In the genomic region with DNA sequence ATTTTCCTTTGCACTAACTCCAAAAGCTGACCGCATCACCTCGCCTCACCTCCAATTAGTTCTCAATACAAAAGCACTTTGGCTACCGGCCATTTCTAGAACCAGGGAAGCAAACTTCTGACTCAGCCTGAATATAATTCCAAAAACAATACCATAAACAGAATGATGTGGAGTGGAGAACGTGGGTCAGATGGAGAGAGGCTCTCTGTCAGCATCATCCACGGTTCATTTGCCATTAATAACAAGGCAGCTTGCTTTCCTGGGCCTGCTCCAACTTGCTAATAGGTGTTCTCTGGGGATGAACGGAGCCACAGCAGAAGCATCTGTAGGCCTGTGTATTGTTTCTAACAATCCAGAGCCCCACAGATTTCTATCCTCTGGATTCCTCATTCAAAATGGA, we compare ENCODE assay signal across 28 cellular contexts. TPM values are rescaled to one million over a fixed set of nuclear protein-coding genes. Genes with fewer than 3 reads are reported as not detected.
A peak's percentile ranks its signal among the peaks of the same experiment; 100 is the strongest.
DNase-seq lines count a peak whose midpoint lies in the region; ATAC-seq and TF ChIP-seq lines count a peak whose summit lies in the region.
"Had no signal": no experiment of that assay in that cellular context is flagged by ENCODE, and none has a peak within 500 bp of the region (broad histone marks: within the 10 kb centered on the region; RNA-seq: fewer than 3 reads in every experiment).

No MANE protein-coding gene starts in this region.

- no peak for ATAC-seq in GM18517 (IDR thresholded peaks at IDR 0.05; ENCODE audit: unreplicated experiment)
- ATAC-seq in GM18858 (IDR thresholded peaks at IDR 0.05; ENCODE audit: unreplicated experiment) = no peak
- ATAC-seq: K562; stimulated activated naive CD8-positive, alpha-beta T cell treated with anti-CD3 and anti-CD28 coated beads, Interleukin-15, amount 100 ng/mL, for 72 hours had no signal

- peaks cover 9% of the 10 kb centered on the region for H3K27me3 Mint-ChIP-seq in brain
- H3K27me3 Mint-ChIP-seq: activated naive CD8-positive, alpha-beta T cell treated with anti-CD3 and anti-CD28 coated beads for 36 hours; central memory CD8-positive, alpha-beta T cell; stimulated activated naive CD8-positive, alpha-beta T cell treated with anti-CD3 and anti-CD28 coated beads, Interleukin-15, amount 100 ng/mL, for 72 hours had no signal

- peaks cover 20% of the 10 kb centered on the region for H3K4me1 Mint-ChIP-seq in brain
- H3K4me1 Mint-ChIP-seq: activated naive CD8-positive, alpha-beta T cell treated with anti-CD3 and anti-CD28 coated beads for 36 hours; central memory CD8-positive, alpha-beta T cell; stimulated activated naive CD8-positive, alpha-beta T cell treated with anti-CD3 and anti-CD28 coated beads, Interleukin-15, amount 100 ng/mL, for 72 hours had no signal

- H3K9me3 Mint-ChIP-seq in brain = peaks cover 0 to 2% (median 0%) of the 10 kb centered on the region in 5 experiments

- no peak for TF ChIP-seq CTCF in brain (conservative IDR thresholded peaks at IDR 0.05)

- peak overlapping the region in 3 of 5 experiments; percentile 5 to 27 (median 23) for H3K27ac Mint-ChIP-seq in brain
- H3K27ac Mint-ChIP-seq: activated naive CD8-positive, alpha-beta T cell treated with anti-CD3 and anti-CD28 coated beads for 36 hours had no signal

- DNase-seq in D341Med (ENCODE audit: low spot score) (peak; percentile 68), NCI-H1092 treated with DMSO at 0.1 percent for 48 hours (lab: John Stamatoyannopoulos, UW) (peak; percentile 70), NCI-H2196 (lab: John Stamatoyannopoulos, UW; ENCODE audit: unreplicated experiment) (peak; percentile 56), A172 (ENCODE audit: low spot score) (no peak)
- no peak for DNase-seq in stimulated activated naive CD4-positive, alpha-beta T cell (lab: John Stamatoyannopoulos, UW)
- DNase-seq: activated CD8-positive, alpha-beta memory T cell treated with anti-CD3 and anti-CD28 coated beads, Interleukin-2, amount 50 U/mL, for 48 hours; activated naive CD8-positive, alpha-beta T cell treated with anti-CD3 and anti-CD28 coated beads for 36 hours; Calu3; NCI-H2029; SHP77 treated with DMSO at 0.1 percent for 48 hours; sigmoid colon; stimulated activated naive CD8-positive, alpha-beta T cell treated with anti-CD3 and anti-CD28 coated beads, Interleukin-15, amount 100 ng/mL, for 72 hours; T1000; thyroid gland had no signal

- peak overlapping the region in 2 of 5 experiments; percentile 44 for H3K4me3 Mint-ChIP-seq in brain
- H3K4me3 Mint-ChIP-seq: activated naive CD8-positive, alpha-beta T cell treated with anti-CD3 and anti-CD28 coated beads for 36 hours; central memory CD8-positive, alpha-beta T cell; stimulated activated naive CD8-positive, alpha-beta T cell treated with anti-CD3 and anti-CD28 coated beads, Interleukin-15, amount 100 ng/mL, for 72 hours had no signal

- H3K36me3 Mint-ChIP-seq in brain = no peaks in the 10 kb centered on the region
- H3K36me3 Mint-ChIP-seq: activated naive CD8-positive, alpha-beta T cell treated with anti-CD3 and anti-CD28 coated beads for 36 hours had no signal

RNA-seq across cellular contexts. Expression of a gene that starts 23.4 kb away (rescaled TPM):
- polyA plus RNA-seq in brain (ENCODE audit: insufficient read depth, low read depth, low replicate concordance) = 0.90 TPM
- total RNA-seq in A172 (2014; rRNA removed; shearing (Covaris generic)) = not detected in 2 replicates
- total RNA-seq: activated naive CD8-positive, alpha-beta T cell treated with anti-CD3 and anti-CD28 coated beads for 36 hours; ascending aorta; Calu3; dermis microvascular lymphatic vessel endothelial cell; endothelial cell of umbilical vein; glomerular endothelial cell; HT-29; K562; kidney epithelial cell; lung microvascular endothelial cell; posterior vena cava; thyroid gland had no signal
- polyA plus RNA-seq: AG04450, endothelial cell of umbilical vein, K562 had no signal

Comparison
In these comparisons a context has a peak if more than half of its experiments do, and no peak if none do; other contexts are left out.
1. DNase-seq: peak in D341Med (single experiment), NCI-H1092 treated with DMSO at 0.1 percent for 48 hours (single experiment) and NCI-H2196 (single experiment); none in A172 (single experiment) and stimulated activated naive CD4-positive, alpha-beta T cell (0 of 6).